In genomic region chrX:134804779-134805178, GRCh38 we compare ENCODE assay signal across 30 cellular contexts.
"Had no signal": no experiment of that assay in that cellular context is flagged by ENCODE, and none has a peak within 500 bp of the region (broad histone marks: within the 10 kb centered on the region; RNA-seq: fewer than 3 reads in every experiment).

No MANE protein-coding gene starts in this region.

- H3K4me3 Mint-ChIP-seq: immature natural killer cell; neural progenitor cell; stimulated activated memory B cell treated with anti-CD40 and anti-IgM and Interleukin-4, amounts not matched to agents 10 μg/mL and 1 μg/mL and 100 μg/mL, for 72 hours; stimulated activated naive CD8-positive, alpha-beta T cell treated with anti-CD3 and anti-CD28 coated beads, Interleukin-15, amount 100 ng/mL, for 72 hours had no signal

- H3K4me1 ChIP-seq: right atrium auricular region, thyroid gland had no signal

- H3K4me3 ChIP-seq: neural progenitor cell, right atrium auricular region, smooth muscle cell, thyroid gland, upper lobe of left lung had no signal

- H3K27me3 Mint-ChIP-seq: activated naive CD8-positive, alpha-beta T cell; naive thymus-derived CD8-positive, alpha-beta T cell; stimulated activated memory B cell treated with anti-CD40 and anti-IgM and Interleukin-4, amounts not matched to agents 10 μg/mL and 1 μg/mL and 100 μg/mL, for 72 hours; stimulated activated naive CD8-positive, alpha-beta T cell treated with anti-CD3 and anti-CD28 coated beads, Interleukin-15, amount 100 ng/mL, for 72 hours had no signal

- H3K9me3 Mint-ChIP-seq: immature natural killer cell; naive thymus-derived CD8-positive, alpha-beta T cell; neural progenitor cell; stimulated activated memory B cell treated with anti-CD40 and anti-IgM and Interleukin-4, amounts not matched to agents 10 μg/mL and 1 μg/mL and 100 μg/mL, for 72 hours; stimulated activated naive CD8-positive, alpha-beta T cell treated with anti-CD3 and anti-CD28 coated beads, Interleukin-15, amount 100 ng/mL, for 72 hours had no signal

- H3K36me3 Mint-ChIP-seq: activated naive CD8-positive, alpha-beta T cell; immature natural killer cell; stimulated activated memory B cell treated with anti-CD40 and anti-IgM and Interleukin-4, amounts not matched to agents 10 μg/mL and 1 μg/mL and 100 μg/mL, for 72 hours had no signal

- ATAC-seq: esophagus mucosa; left colon; naive thymus-derived CD8-positive, alpha-beta T cell; stimulated activated memory B cell treated with anti-CD40 and anti-IgM and Interleukin-4, amounts not matched to agents 10 μg/mL and 1 μg/mL and 100 μg/mL, for 72 hours; stimulated activated naive CD8-positive, alpha-beta T cell treated with anti-CD3 and anti-CD28 coated beads, Interleukin-15, amount 100 ng/mL, for 72 hours had no signal

- H3K27me3 ChIP-seq: neural progenitor cell, right atrium auricular region, thyroid gland, upper lobe of left lung had no signal

- DNase-seq: activated CD4-positive, alpha-beta T cell treated with anti-CD3 and anti-CD28 coated beads for 4 hours; activated CD4-positive, alpha-beta T cell treated with anti-CD3 and anti-CD28 coated beads, Interleukin-2, amount 50 U/mL, for 4 hours; activated naive CD4-positive, alpha-beta T cell treated with Interleukin-2 at 50 U/mL for 16 hours; activated T-cell treated with anti-CD3 and anti-CD28 coated beads, Interleukin-2, amount 50 U/mL, for 1 hour; anterior cingulate cortex; dermis blood vessel endothelial cell; effector CD4-positive, alpha-beta T cell; foreskin fibroblast; head of caudate nucleus; hippocampal formation; immature natural killer cell; kidney; left colon; midbrain; naive thymus-derived CD8-positive, alpha-beta T cell; stimulated activated CD4-positive, alpha-beta T cell treated with anti-CD3 and anti-CD28 coated beads, Interleukin-1b, Interleukin-23, amount 100 ng/mL, for 48 hours; stimulated activated CD4-positive, alpha-beta T cell treated with anti-CD3 and anti-CD28 coated beads, Interleukin-4, amount 100 ng/mL, for 4 hours; stimulated activated CD8-positive, alpha-beta memory T cell treated with anti-CD3 and anti-CD28 coated beads, Interleukin-4, amount 100 ng/mL, for 48 hours; stimulated activated naive CD8-positive, alpha-beta T cell treated with anti-CD3 and anti-CD28 coated beads, Interleukin-15, amount 100 ng/mL, for 72 hours; substantia nigra; T-helper 1 cell; thyroid gland; upper lobe of left lung had no signal

- H3K36me3 ChIP-seq: neural progenitor cell, right atrium auricular region, thyroid gland, upper lobe of left lung had no signal

- H3K27ac ChIP-seq: neural progenitor cell, right atrium auricular region, thyroid gland, upper lobe of left lung, VCaP had no signal

- H3K9me3 ChIP-seq: right atrium auricular region, thyroid gland, upper lobe of left lung had no signal

- H3K27ac Mint-ChIP-seq: activated naive CD8-positive, alpha-beta T cell; neural progenitor cell had no signal
